8 cellular contexts compared by ENCODE assay signal in the genomic region with DNA sequence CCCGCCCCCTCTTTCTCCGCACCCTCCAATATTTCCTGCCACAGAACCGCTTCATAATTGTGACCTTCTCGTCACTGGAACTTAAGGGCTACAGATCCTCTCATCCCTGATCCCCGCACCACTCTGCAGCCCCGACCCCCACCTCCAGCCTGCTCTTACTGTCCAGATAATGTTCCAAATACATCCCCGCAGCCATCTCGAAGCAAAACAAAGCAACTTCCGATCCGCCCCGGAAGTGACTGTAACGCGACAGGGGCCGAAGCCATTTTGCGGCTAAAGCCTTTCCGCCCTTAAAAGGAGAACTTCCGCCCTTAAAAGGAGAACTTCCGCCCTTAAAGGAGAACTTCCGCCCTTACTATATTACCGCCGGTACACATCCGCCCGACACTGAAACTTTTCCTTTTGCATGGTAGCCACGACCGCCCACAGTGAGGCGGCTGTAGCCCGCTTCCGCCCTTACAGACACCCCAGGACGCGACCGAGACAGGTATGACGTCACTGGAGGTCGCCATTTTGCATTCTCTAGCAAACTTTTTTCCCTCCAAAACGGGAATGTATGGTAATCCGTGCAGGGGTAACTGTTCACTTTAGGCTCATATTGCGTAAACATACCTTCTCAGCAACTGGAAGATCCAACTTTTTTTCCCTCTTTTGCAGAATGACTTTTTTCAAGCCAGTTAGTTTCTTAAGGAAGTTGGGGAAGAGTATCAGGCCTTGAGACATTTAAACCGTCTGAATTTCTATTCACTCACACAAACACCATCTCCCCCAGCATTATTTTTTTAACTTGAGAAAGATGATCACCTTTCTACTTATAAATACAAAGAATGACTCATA. TPM values are rescaled to one million over a fixed set of nuclear protein-coding genes. Genes with fewer than 3 reads are reported as not detected.
DNase-seq lines count a peak whose midpoint lies in the region; ATAC-seq and TF ChIP-seq lines count a peak whose summit lies in the region.

TSS of gene ING4 (minus strand) at position 214 of the 837 bp plus-strand sequence. CDS start at position 196, 18 bp downstream.

- peaks cover 42% of the 10 kb centered on the region in 2 donors for H3K4me1 Mint-ChIP-seq in natural killer cell treated with Interleukin-12 subunit alpha and Interleukin-12 subunit beta and Interleukin-15 and Interleukin-18, amount 100 ng/mL, for 72 hours (ENCODE audit: low read depth in 2 of 2)

- H3K36me3 ChIP-seq in H7 (replicated peaks; ENCODE audit: control insufficient read depth, insufficient read depth, low read length), result peaks cover 13% of the 10 kb centered on the region

- peak within 1 kb of the TSS; percentile 99 for H3K4me3 Mint-ChIP-seq in natural killer cell treated with Interleukin-12 subunit alpha and Interleukin-12 subunit beta and Interleukin-15 and Interleukin-18, amount 100 ng/mL, for 72 hours

- no peaks in the 10 kb centered on the region for H3K9me3 Mint-ChIP-seq in natural killer cell treated with Interleukin-12 subunit alpha and Interleukin-12 subunit beta and Interleukin-15 and Interleukin-18, amount 100 ng/mL, for 72 hours

- no peak for TF ChIP-seq CTCF in fibroblast of pulmonary artery (IDR thresholded peaks at IDR 0.05; ENCODE audit: low read length, missing control alignments)

- H3K27ac Mint-ChIP-seq in natural killer cell treated with Interleukin-12 subunit alpha and Interleukin-12 subunit beta and Interleukin-15 and Interleukin-18, amount 100 ng/mL, for 72 hours, result peak within 1 kb of the TSS; percentile 92 to 99

- DNase-seq in ELF-1 (ENCODE audit: low read depth, low spot score) (peak; percentile 100), H7 (peak; percentile 94), M059J (ENCODE audit: low read depth) (peak; percentile 99), SHP77 (lab: John Stamatoyannopoulos, UW) (peak; percentile 88 to 93), fibroblast of pulmonary artery (ENCODE audit: low read depth) (peak; percentile 100)
- peak; percentile 92 for DNase-seq in activated effector memory CD4-positive, alpha-beta T cell treated with Interleukin-2 at 50 U/mL for 16 hours
- DNase-seq in natural killer cell treated with Interleukin-12 subunit alpha and Interleukin-12 subunit beta and Interleukin-15 and Interleukin-18, amount 100 ng/mL, for 72 hours (ENCODE audit: low spot score), result peak; percentile 98
- DNase-seq in stimulated activated naive CD8-positive, alpha-beta T cell treated with anti-CD3 and anti-CD28 coated beads, Interleukin-15, Interleukin-2, amounts not matched to agents 100 U/mL and 50 U/mL, for 24 hours, result peak; percentile 93

- ATAC-seq in natural killer cell treated with Interleukin-12 subunit alpha and Interleukin-12 subunit beta and Interleukin-15 and Interleukin-18, amount 100 ng/mL, for 72 hours, result peak; percentile 100
- ATAC-seq in stimulated activated naive CD8-positive, alpha-beta T cell treated with anti-CD3 and anti-CD28 coated beads, Interleukin-15, Interleukin-2, amounts not matched to agents 100 U/mL and 50 U/mL, for 24 hours, result peak; percentile 100

- H3K27me3 ChIP-seq in H7 (ENCODE audit: control insufficient read depth, insufficient read depth, low read length), result no peaks in the 10 kb centered on the region

- peaks cover 13% of the 10 kb centered on the region for H3K36me3 Mint-ChIP-seq in natural killer cell treated with Interleukin-12 subunit alpha and Interleukin-12 subunit beta and Interleukin-15 and Interleukin-18, amount 100 ng/mL, for 72 hours

- H3K4me3 ChIP-seq in H7 (ENCODE audit: insufficient read depth, low read depth, low read length) (peak within 1 kb of the TSS; percentile 77), fibroblast of pulmonary artery (replicated peaks; ENCODE audit: low read depth, low read length) (peak within 1 kb of the TSS; percentile 93)

- no peaks in the 10 kb centered on the region for H3K27me3 Mint-ChIP-seq in natural killer cell treated with Interleukin-12 subunit alpha and Interleukin-12 subunit beta and Interleukin-15 and Interleukin-18, amount 100 ng/mL, for 72 hours

RNA-seq across cellular contexts. Expression of gene ING4, which starts in this region (rescaled TPM):
- 26.9 and 31.2 TPM in 2 replicates for total RNA-seq in H7 (2014; rRNA removed; shearing (Covaris generic))
- total RNA-seq in M059J (2014; rRNA removed; shearing (Covaris generic)), result 19.3 and 37.8 TPM in 2 replicates
- total RNA-seq in natural killer cell treated with Interleukin-12 subunit alpha and Interleukin-12 subunit beta and Interleukin-15 and Interleukin-18, amount 100 ng/mL, for 72 hours, result 10 to 100 TPM; 13.0 to 16.7 TPM

Comparison
In these comparisons a context has a peak if more than half of its experiments do, and no peak if none do; other contexts are left out.
1. Peak in every context shown above with its lines: DNase-seq, ATAC-seq and H3K4me3 ChIP-seq.